Comparison of ENCODE assay signal across 16 cellular contexts in genomic region chr5:38678079-38678478, GRCh38.
DNase-seq lines count a peak whose midpoint lies in the region; ATAC-seq lines count a peak whose summit lies in the region.
"Had no signal": no experiment of that assay in that cellular context is flagged by ENCODE, and none has a peak within 500 bp of the region (broad histone marks: within the 10 kb centered on the region; RNA-seq: fewer than 3 reads in every experiment).

No MANE protein-coding gene starts in this region.

- peak; percentile 56 for DNase-seq in inferior parietal cortex (ENCODE audit: extremely low spot score)
- DNase-seq in pons (ENCODE audit: low spot score), result peak; percentile 90
- no peak for DNase-seq in NCI-H128 (lab: John Stamatoyannopoulos, UW; ENCODE audit: unreplicated experiment)
- no peak for DNase-seq in T-helper 9 cell
- DNase-seq in NCI-H526 (lab: John Stamatoyannopoulos, UW), result no peak
- DNase-seq: ACHN; CD4-positive, alpha-beta memory T cell; DMS 273 treated with DMSO at 0.1 percent for 48 hours; DMS53; DND-41; EL; H9 had no signal

- no peak for ATAC-seq in GM18519 (IDR thresholded peaks at IDR 0.05; ENCODE audit: low FRiP score, unreplicated experiment)
- ATAC-seq: GM12878 had no signal

- peak overlapping the region; percentile 96 for H3K27ac ChIP-seq in cingulate gyrus (ENCODE audit: low read depth, low read length)
- H3K27ac ChIP-seq in temporal lobe (ENCODE audit: low read depth, low read length), result peak overlapping the region; percentile 99

Comparison
In these comparisons a context has a peak if more than half of its experiments do, and no peak if none do; other contexts are left out.
1. DNase-seq: peak in inferior parietal cortex (single experiment) and pons (single experiment); none in NCI-H128 (single experiment), T-helper 9 cell (single experiment) and NCI-H526 (0 of 2).